ENCODE assay signal across 9 cellular contexts in genomic region chr14:51072976-51073375, GRCh38.
"Had no signal": no experiment of that assay in that cellular context is flagged by ENCODE, and none has a peak within 500 bp of the region (broad histone marks: within the 10 kb centered on the region; RNA-seq: fewer than 3 reads in every experiment).

No MANE protein-coding gene starts in this region.

- H3K4me1 Mint-ChIP-seq: GM23338, IgD-negative memory B cell had no signal

- H3K4me3 ChIP-seq: GM23338 had no signal

- H3K9me3 Mint-ChIP-seq: GM23338, H9, HFFc6 had no signal

- FAIRE-seq: H1, H54, HepG2 had no signal

- H3K27ac Mint-ChIP-seq: GM23338, H9, HFFc6, IgD-negative memory B cell had no signal

- H3K4me3 Mint-ChIP-seq: GM23338, H9, HFFc6, IgD-negative memory B cell had no signal

- DNase-seq: H9, HCEC 1CT, HFFc6 had no signal

- H3K27ac ChIP-seq: HL-60 had no signal
